Comparison of ENCODE assay signal across 1 cellular context in genomic region chr11:125275905-125276634, GRCh38.
TF ChIP-seq lines count a peak whose summit lies in the region.

No MANE protein-coding gene starts in this region.

TF ChIP-seq in SK-N-SH treated with all-trans-retinoic acid at 6 μM for 48 hours, 23 proteins besides CTCF, POLR2A, EP300 and RAD21 (continued from another document):
- TF ChIP-seq TCF4 (CRISPR knock-in tag; IDR thresholded peaks at IDR 0.05; ENCODE audit: borderline replicate concordance) (no peak), ZFP30 (CRISPR knock-in tag; IDR thresholded peaks at IDR 0.05) (no peak), ZNF70 (CRISPR knock-in tag; IDR thresholded peaks at IDR 0.05) (no peak), ZNF8 (CRISPR knock-in tag; IDR thresholded peaks at IDR 0.05) (no peak)
